Comparison of ENCODE assay signal across 1 cellular context in genomic region chr10:24897326-24897926, GRCh38.
TF ChIP-seq lines count a peak whose summit lies in the region.

No MANE protein-coding gene starts in this region.

TF ChIP-seq in IMR-90, 13 proteins besides CTCF, POLR2A, EP300 and RAD21 (continued from another document):
- TF ChIP-seq USF2 (IDR thresholded peaks at IDR 0.05; ENCODE audit: low read depth, low read length): no peak
- no peak for TF ChIP-seq SMC3 (IDR thresholded peaks at IDR 0.05; ENCODE audit: low read depth, low read length)
- TF ChIP-seq ELK1 (IDR thresholded peaks at IDR 0.05; ENCODE audit: borderline replicate concordance, low read depth, low read length): no peak
- TF ChIP-seq MAFK (IDR thresholded peaks at IDR 0.05; ENCODE audit: low read depth, low read length): no peak
TF ChIP-seq in IMR-90: peak in this region for 3.
